ENCODE assay signal across 1 cellular context in genomic region chr16:4213721-4214120, GRCh38.
TF ChIP-seq lines count a peak whose summit lies in the region.

No MANE protein-coding gene starts in this region.

TF ChIP-seq in A549, 52 proteins besides CTCF, POLR2A, EP300 and RAD21 (continued from another document):
- TF ChIP-seq TFCP2L1 (CRISPR knock-in tag; IDR thresholded peaks at IDR 0.05) (no peak), MAZ (IDR thresholded peaks at IDR 0.05; ENCODE audit: borderline replicate concordance, low read depth, low read length) (no peak), GATA3 (IDR thresholded peaks at IDR 0.05; ENCODE audit: borderline replicate concordance) (no peak), RCOR1 (IDR thresholded peaks at IDR 0.05; ENCODE audit: low read depth, low read length) (no peak), ZSCAN20 (CRISPR knock-in tag; IDR thresholded peaks at IDR 0.05) (no peak), HOXA7 (CRISPR knock-in tag; IDR thresholded peaks at IDR 0.05) (no peak), ELK1 (IDR thresholded peaks at IDR 0.05; ENCODE audit: low read depth, low read length) (no peak), EHMT2 (IDR thresholded peaks at IDR 0.05; ENCODE audit: low read depth) (no peak), BCL3 (IDR thresholded peaks at IDR 0.05) (no peak), KDM1A (IDR thresholded peaks at IDR 0.05; ENCODE audit: low read depth) (no peak), PHF8 (IDR thresholded peaks at IDR 0.05; ENCODE audit: borderline replicate concordance, low read depth) (no peak), HEYL (CRISPR knock-in tag; IDR thresholded peaks at IDR 0.05) (no peak), ESRRA (IDR thresholded peaks at IDR 0.05; ENCODE audit: borderline replicate concordance, low read length) (no peak), PBX3 (IDR thresholded peaks at IDR 0.05) (no peak), POLR2AphosphoS2 (conservative IDR thresholded peaks at IDR 0.05; ENCODE audit: low read length) (no peak), NFE2L2 (conservative IDR thresholded peaks at IDR 0.05; ENCODE audit: low read length) (no peak)
